Comparison of ENCODE assay signal across 1 cellular context in genomic region chr16:84237994-84238750, GRCh38.
TF ChIP-seq lines count a peak whose summit lies in the region.

No MANE protein-coding gene starts in this region.

TF ChIP-seq in K562, 482 proteins besides CTCF, POLR2A, EP300 and RAD21:
- TF ChIP-seq CTCFL (IDR thresholded peaks at IDR 0.05; ENCODE audit: borderline replicate concordance, insufficient read depth, low read depth, low read length, poor library complexity, severe bottlenecking) (no peak), SRSF7 (optimal IDR thresholded peaks at IDR 0.05; ENCODE audit: low read depth, low read length) (no peak), RBM25 (IDR thresholded peaks at IDR 0.05; ENCODE audit: low read depth, low read length, severe bottlenecking) (peak; percentile 38), ZFP36 (IDR thresholded peaks at IDR 0.05; ENCODE audit: low read depth, low read length, partially characterized antibody) (peak; percentile 67), BCOR (IDR thresholded peaks at IDR 0.05) (peak; percentile 56)
